Comparison of ENCODE assay signal across 8 cellular contexts in genomic region chr5:173451031-173451430, GRCh38.
DNase-seq lines count a peak whose midpoint lies in the region; ATAC-seq and TF ChIP-seq lines count a peak whose summit lies in the region.

No MANE protein-coding gene starts in this region.

- TF ChIP-seq POLR2A in vagina (IDR thresholded peaks at IDR 0.05) (no peak), Peyer's patch (IDR thresholded peaks at IDR 0.05) (no peak)

- no peaks in the 10 kb centered on the region for H3K4me1 ChIP-seq in OCI-LY3 (ENCODE audit: low read length)
- H3K4me1 ChIP-seq in foreskin keratinocyte: peaks cover 17% of the 10 kb centered on the region
- H3K4me1 ChIP-seq in vagina: no peaks in the 10 kb centered on the region
- no peaks in the 10 kb centered on the region for H3K4me1 ChIP-seq in Peyer's patch

- H4K20me1 ChIP-seq in OCI-LY3 (ENCODE audit: insufficient read depth, low read length): no peaks in the 10 kb centered on the region

- no peak overlapping the region for H3K9ac ChIP-seq in OCI-LY3 (ENCODE audit: low read length)

- ATAC-seq in foreskin keratinocyte: no peak

- in situ Hi-C loops in GM13977 (cut with MboI; ENCODE audit: low pct_unique_long_range_greater_than_20kb, low sequenced_read_pairs, unreplicated experiment): no loop called here

- H3K79me2 ChIP-seq in OCI-LY3 (ENCODE audit: low read length): no peaks in the 10 kb centered on the region

- peaks cover 9% of the 10 kb centered on the region for H3K27me3 ChIP-seq in OCI-LY3 (ENCODE audit: low read depth, low read length)
- H3K27me3 ChIP-seq in foreskin keratinocyte: peaks cover 4% of the 10 kb centered on the region
- no peaks in the 10 kb centered on the region for H3K27me3 ChIP-seq in vagina
- no peaks in the 10 kb centered on the region for H3K27me3 ChIP-seq in Peyer's patch

- intact Hi-C loops in vagina (cut with DNase I): no loop called here

- H3K36me3 ChIP-seq in OCI-LY3 (replicated peaks; ENCODE audit: low read depth, low read length): no peaks in the 10 kb centered on the region
- H3K36me3 ChIP-seq in vagina: no peaks in the 10 kb centered on the region
- no peaks in the 10 kb centered on the region for H3K36me3 ChIP-seq in Peyer's patch

- H2AFZ ChIP-seq in OCI-LY3 (ENCODE audit: low read depth, low read length): peak overlapping the region; percentile 90

- no peak overlapping the region for H3K4me3 ChIP-seq in OCI-LY3 (ENCODE audit: low read length)
- no peak overlapping the region for H3K4me3 ChIP-seq in vagina
- no peak overlapping the region for H3K4me3 ChIP-seq in Peyer's patch

- H3K4me2 ChIP-seq in OCI-LY3 (ENCODE audit: low read length): no peak overlapping the region; the same call in 1 of the 2 replicates

- TF ChIP-seq CTCF in AG09319 (IDR thresholded peaks at IDR 0.05; ENCODE audit: low read depth, low read length) (peak; percentile 13), GM13977 (IDR thresholded peaks at IDR 0.05; ENCODE audit: extremely low read depth, insufficient read depth, missing control alignments) (peak; percentile 59), OCI-LY3 (IDR thresholded peaks at IDR 0.05; ENCODE audit: low read depth, low read length) (peak; percentile 50), foreskin keratinocyte (conservative IDR thresholded peaks at IDR 0.05) (peak; percentile 54), vagina (IDR thresholded peaks at IDR 0.05) (no peak), Peyer's patch (IDR thresholded peaks at IDR 0.05) (peak in 1 of 6 experiments; percentile 14)

- no peak overlapping the region for H3K27ac ChIP-seq in OCI-LY3 (ENCODE audit: low read length)
- H3K27ac ChIP-seq in foreskin keratinocyte: no peak overlapping the region
- no peak overlapping the region for H3K27ac ChIP-seq in vagina
- no peak overlapping the region for H3K27ac ChIP-seq in Peyer's patch

- H3K9me3 ChIP-seq in OCI-LY3 (ENCODE audit: insufficient read depth, low read length) (no peaks in the 10 kb centered on the region), vagina (no peaks in the 10 kb centered on the region), Peyer's patch (no peaks in the 10 kb centered on the region)

- no peak for DNase-seq in AG09319 (ENCODE audit: extremely low read depth, low read depth)
- peak; percentile 49 for DNase-seq in GM13977 (ENCODE audit: low spot score)
- no peak for DNase-seq in foreskin keratinocyte
- no peak for DNase-seq in vagina (ENCODE audit: extremely low spot score in 2 of 2)
- no peak for DNase-seq in Peyer's patch
- no peak for DNase-seq in NCI-H2227 (lab: John Stamatoyannopoulos, UW; ENCODE audit: unreplicated experiment)
- DNase-seq in cerebellar nuclear complex (lab: John Stamatoyannopoulos, UW): no peak

Comparison
In these comparisons a context has a peak if more than half of its experiments do, and no peak if none do; other contexts are left out.
1. CTCF ChIP-seq: peak in AG09319 (single experiment), GM13977 (single experiment), OCI-LY3 (single experiment) and foreskin keratinocyte (single experiment); none in vagina (0 of 3).